8 cellular contexts compared by ENCODE assay signal in the genomic region with DNA sequence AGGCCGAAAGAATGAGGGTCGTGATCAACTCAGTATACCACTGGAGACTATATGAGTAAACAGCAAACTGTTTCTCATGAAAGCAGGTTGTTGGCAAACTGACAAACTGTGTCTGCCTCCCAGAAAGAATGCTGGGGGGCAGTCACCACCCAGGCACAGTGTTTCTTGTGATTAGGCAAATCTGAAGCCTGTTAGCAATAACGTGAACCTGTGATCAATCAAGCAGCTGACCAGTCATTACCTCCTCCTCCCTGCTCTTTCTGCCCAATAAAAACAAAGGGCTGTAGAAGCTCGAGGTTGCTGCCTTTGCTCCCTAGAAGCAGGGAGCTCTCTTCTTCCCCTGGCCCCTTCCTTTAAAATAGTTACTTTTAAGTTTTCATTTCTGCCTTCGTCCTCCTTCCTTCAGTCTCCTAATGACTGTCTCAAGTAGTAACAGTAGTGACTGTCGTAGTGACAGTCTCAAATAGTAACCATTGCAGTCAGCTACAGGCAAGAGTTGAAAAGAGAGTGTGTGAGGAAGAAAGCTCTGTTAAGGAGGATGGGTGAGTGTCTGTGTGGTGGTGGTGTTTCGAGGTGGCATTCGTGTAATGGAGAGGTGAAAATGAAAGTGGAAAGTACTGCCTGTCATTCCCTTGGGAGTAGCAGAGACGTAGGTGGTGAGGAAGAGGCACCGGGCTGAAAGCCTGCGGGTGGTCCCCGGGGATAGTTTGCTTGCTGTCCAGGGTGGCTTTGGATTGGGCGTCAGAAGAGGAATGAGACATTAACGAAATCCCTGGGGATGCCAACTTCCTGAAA. TPM values are rescaled to one million over a fixed set of nuclear protein-coding genes. Genes with fewer than 3 reads are reported as not detected.
DNase-seq lines count a peak whose midpoint lies in the region; ATAC-seq and TF ChIP-seq lines count a peak whose summit lies in the region.

No MANE protein-coding gene starts in this region.

- ATAC-seq in GM21786 (IDR thresholded peaks at IDR 0.05; ENCODE audit: unreplicated experiment): peak; percentile 57
- ATAC-seq in upper lobe of left lung (ENCODE audit: low FRiP score in 2 of 2): no peak
- ATAC-seq in GM19035 (IDR thresholded peaks at IDR 0.05; ENCODE audit: unreplicated experiment): no peak

- H3K9me3 ChIP-seq in upper lobe of left lung: no peaks in the 10 kb centered on the region

- peak; percentile 43 for DNase-seq in ELR (ENCODE audit: low read depth)
- DNase-seq in NCI-H1436 (lab: John Stamatoyannopoulos, UW): peak; percentile 88
- peak; percentile 33 for DNase-seq in glomerular visceral epithelial cell (ENCODE audit: extremely low spot score)
- no peak for DNase-seq in upper lobe of left lung
- no peak for DNase-seq in D341Med (ENCODE audit: low spot score)
- DNase-seq in NCI-H510A (lab: John Stamatoyannopoulos, UW): no peak

- no peak for TF ChIP-seq CTCF in upper lobe of left lung (IDR thresholded peaks at IDR 0.05)

- TF ChIP-seq POLR2A in upper lobe of left lung (IDR thresholded peaks at IDR 0.05): no peak

- H3K27me3 ChIP-seq in upper lobe of left lung: no peaks in the 10 kb centered on the region

- H3K36me3 ChIP-seq in upper lobe of left lung: no peaks in the 10 kb centered on the region

- H3K4me3 ChIP-seq in upper lobe of left lung: peak overlapping the region in 3 of 4 donors; percentile 21 to 43 (median 43)

- WGBS in upper lobe of left lung, 2 donors: 32 to 38% methylated on average over 14 of the region's 14 CpGs

- no peak for TF ChIP-seq EP300 in upper lobe of left lung (IDR thresholded peaks at IDR 0.05)

- H3K4me1 ChIP-seq in upper lobe of left lung: peaks cover 0 to 7% (median 0%) of the 10 kb centered on the region in 4 donors

- peak overlapping the region; percentile 20 to 71 (median 56) for H3K27ac ChIP-seq in upper lobe of left lung

RNA-seq across cellular contexts. Expression of a gene that starts 14.5 kb away (rescaled TPM):
- 1 to 10 TPM; 4.6 to 8.1 (median 5.7) TPM for total RNA-seq in upper lobe of left lung

Comparison
In these comparisons a context has a peak if more than half of its experiments do, and no peak if none do; other contexts are left out.
1. DNase-seq: peak in ELR (single experiment), NCI-H1436 (single experiment) and glomerular visceral epithelial cell (single experiment); none in upper lobe of left lung (0 of 2), D341Med (single experiment) and NCI-H510A (single experiment).